ENCODE assay signal across 8 cellular contexts in the genomic region with DNA sequence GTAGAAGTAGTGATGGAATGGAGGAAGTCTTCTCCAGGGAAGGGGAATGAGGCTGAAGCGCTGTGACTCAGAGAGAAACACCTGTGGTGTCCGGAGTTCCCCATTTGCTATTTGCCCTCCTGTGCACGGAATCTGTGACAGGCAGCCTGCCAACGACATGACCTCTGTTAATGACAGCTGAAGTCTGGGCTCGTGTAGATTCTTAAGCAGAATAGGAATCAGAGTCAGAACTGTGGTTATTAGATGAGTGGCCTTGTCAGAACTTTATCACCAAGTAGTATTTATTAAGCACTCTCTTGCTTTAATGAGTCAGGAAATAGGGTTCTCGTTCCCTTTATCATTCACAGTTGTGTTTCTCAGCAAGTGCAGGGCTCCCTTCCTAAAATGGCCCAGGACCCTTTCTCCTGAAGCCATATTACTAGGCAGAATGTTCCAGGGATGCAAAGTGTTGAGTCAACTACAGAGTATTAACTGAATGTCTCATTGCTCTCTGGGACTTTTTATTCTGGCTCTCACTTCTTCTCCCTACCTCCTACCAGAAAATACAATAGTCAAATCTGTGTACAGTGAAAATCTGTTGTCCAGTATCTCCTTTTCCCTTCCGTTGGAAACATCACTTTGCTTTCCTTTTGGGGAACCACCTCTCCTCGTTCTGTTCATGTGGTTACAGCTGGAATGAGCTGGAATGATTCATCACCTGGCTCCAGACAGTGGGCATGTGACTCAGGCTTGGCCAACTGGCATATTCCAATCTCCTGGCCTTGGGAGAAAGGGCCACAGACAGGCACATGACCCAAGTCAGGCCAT.
DNase-seq lines count a peak whose midpoint lies in the region; ATAC-seq and TF ChIP-seq lines count a peak whose summit lies in the region.

No MANE protein-coding gene starts in this region.

- TF ChIP-seq POLR2A in GM18505 (IDR thresholded peaks at IDR 0.05; ENCODE audit: borderline replicate concordance, extremely low read depth, insufficient read depth, insufficient read length) (peak; percentile 43), adrenal gland (IDR thresholded peaks at IDR 0.05) (peak in 1 of 2 donors; percentile 26)

- H3K4me2 ChIP-seq in GM23338 (no peak overlapping the region), Karpas-422 (ENCODE audit: low read depth, low read length, poor library complexity, severe bottlenecking) (peak overlapping the region; percentile 18), mesenchymal stem cell (ENCODE audit: low read length, poor library complexity, severe bottlenecking) (peak overlapping the region; percentile 42)

- peaks cover 4% of the 10 kb centered on the region for H3K27me3 Mint-ChIP-seq in GM23338 (ENCODE audit: insufficient read depth, low read depth, poor library complexity)

- no peaks in the 10 kb centered on the region for H3K79me1 ChIP-seq in mesenchymal stem cell (replicated peaks; ENCODE audit: low read length, poor library complexity, severe bottlenecking)

- H3K36me3 ChIP-seq in GM23338 (ENCODE audit: insufficient read depth) (no peaks in the 10 kb centered on the region), Karpas-422 (ENCODE audit: insufficient read depth, low read length) (no peaks in the 10 kb centered on the region; the same call in 1 of the 2 replicates), adrenal gland (replicated peaks in 1 of 2) (no peaks in the 10 kb centered on the region), mesenchymal stem cell (ENCODE audit: control insufficient read depth in 1 of 2, insufficient read depth in 2 of 2, low read depth in 1 of 2, low read length in 2 of 2) (no peaks in the 10 kb centered on the region)

- no peak overlapping the region for H3K4me3 Mint-ChIP-seq in GM23338

- H3K9me3 ChIP-seq in Karpas-422 (ENCODE audit: low read length) (peaks cover 11% of the 10 kb centered on the region), adrenal gland (replicated peaks in 1 of 3) (no peaks in the 10 kb centered on the region), mesenchymal stem cell (ENCODE audit: control insufficient read depth, low read length) (peaks cover 15% of the 10 kb centered on the region)

- no peak overlapping the region for H3K9ac ChIP-seq in Karpas-422 (ENCODE audit: low read length)
- peak overlapping the region; percentile 44 for H3K9ac ChIP-seq in mesenchymal stem cell (ENCODE audit: low read length)

- H3K27me3 ChIP-seq in GM23338 (ENCODE audit: insufficient read depth) (no peaks in the 10 kb centered on the region), Karpas-422 (ENCODE audit: low read length) (no peaks in the 10 kb centered on the region), adrenal gland (no peaks in the 10 kb centered on the region), mesenchymal stem cell (ENCODE audit: control insufficient read depth in 1 of 2, insufficient read depth in 1 of 2, low read length in 2 of 2) (no peaks in the 10 kb centered on the region)

- peaks cover 35% of the 10 kb centered on the region for H3K4me1 Mint-ChIP-seq in GM23338

- H3K4ac ChIP-seq in mesenchymal stem cell (ENCODE audit: low read depth in 1 of 2, low read length in 2 of 2), result no peak overlapping the region

- H3K9me2 ChIP-seq in GM23338 (ENCODE audit: insufficient read depth), result peaks cover 3% of the 10 kb centered on the region; the same call in 1 of the 2 replicates
- no peaks in the 10 kb centered on the region for H3K9me2 ChIP-seq in Karpas-422 (replicated peaks; ENCODE audit: insufficient read depth, low read length)

- 19 to 37% (median 24%) methylated on average over 6 to 8 of the region's 8 CpGs for WGBS in adrenal gland, 4 donors
- 48% methylated on average over 8 of the region's 8 CpGs for WGBS in mesenchymal stem cell

- H2BK12ac ChIP-seq in mesenchymal stem cell (ENCODE audit: low read length in 2 of 2), result no peak overlapping the region

- ATAC-seq in GM18505 (IDR thresholded peaks at IDR 0.05; ENCODE audit: unreplicated experiment), result peak; percentile 92
- no peak for ATAC-seq in GM23338

- H3K4me1 ChIP-seq in GM23338 (ENCODE audit: insufficient read depth) (peaks cover 5% of the 10 kb centered on the region), Karpas-422 (ENCODE audit: low read length) (peaks cover 12% of the 10 kb centered on the region), adrenal gland (replicated peaks in 1 of 2) (no peaks in the 10 kb centered on the region), mesenchymal stem cell (ENCODE audit: control insufficient read depth, insufficient read depth, low read depth, low read length) (peaks cover 10% of the 10 kb centered on the region)

- H4K8ac ChIP-seq in mesenchymal stem cell (ENCODE audit: low read length), result peak overlapping the region; percentile 7

- intact Hi-C loops in adrenal gland (cut with DNase I), result no loop called here

- no peak overlapping the region for H2BK15ac ChIP-seq in mesenchymal stem cell (ENCODE audit: low read depth, poor library complexity, severe bottlenecking)

- no peak overlapping the region for H3K14ac ChIP-seq in mesenchymal stem cell (ENCODE audit: low read length in 2 of 2)

- no peak overlapping the region for H4K91ac ChIP-seq in mesenchymal stem cell (ENCODE audit: low read length)

- H2AFZ ChIP-seq in GM23338, result peak overlapping the region; percentile 38; the same call in 1 of the 2 replicates
- H2AFZ ChIP-seq in Karpas-422 (ENCODE audit: low read length), result peak overlapping the region; percentile 7
- H2AFZ ChIP-seq in mesenchymal stem cell (ENCODE audit: low read depth, low read length), result no peak overlapping the region

- no peak for DNase-seq in GM23338 (ENCODE audit: low spot score)
- peak; percentile 62 for DNase-seq in Karpas-422
- peak; percentile 79 to 94 (median 91) for DNase-seq in adrenal gland
- peak; percentile 78 for DNase-seq in mesenchymal stem cell
- no peak for DNase-seq in hippocampal formation (lab: John Stamatoyannopoulos, UW)
- no peak for DNase-seq in COR-L47 (lab: John Stamatoyannopoulos, UW)
- no peak for DNase-seq in NCI-H446 treated with DMSO at 0.1 percent for 48 hours (lab: John Stamatoyannopoulos, UW)

- no peak overlapping the region for H2BK120ac ChIP-seq in mesenchymal stem cell (ENCODE audit: low read depth, low read length)

- H2BK5ac ChIP-seq in mesenchymal stem cell (ENCODE audit: low read depth, low read length, poor library complexity, severe bottlenecking), result no peak overlapping the region

- no peak overlapping the region for H3K4me3 ChIP-seq in GM23338
- H3K4me3 ChIP-seq in Karpas-422 (ENCODE audit: low read length), result no peak overlapping the region
- H3K4me3 ChIP-seq in adrenal gland, result no peak overlapping the region
- peak overlapping the region in 1 of 2 experiments; percentile 20 for H3K4me3 ChIP-seq in mesenchymal stem cell (ENCODE audit: insufficient read depth in 1 of 2, low read depth in 1 of 2, low read length in 2 of 2)

- H2AK5ac ChIP-seq in mesenchymal stem cell (ENCODE audit: low read length, severe bottlenecking), result peak overlapping the region; percentile 56

- H3K23ac ChIP-seq in mesenchymal stem cell (ENCODE audit: low read length in 2 of 2), result no peak overlapping the region

- H3K36me3 Mint-ChIP-seq in GM23338 (ENCODE audit: low read depth), result peaks cover 18% of the 10 kb centered on the region; the same call in 2 of the 3 replicates

- peak overlapping the region in 1 of 2 experiments; percentile 18 for H3K18ac ChIP-seq in mesenchymal stem cell (ENCODE audit: low read depth in 1 of 2, low read length in 2 of 2)

- H3K27ac ChIP-seq in GM23338 (ENCODE audit: low read depth) (no peak overlapping the region), Karpas-422 (ENCODE audit: low read length) (no peak overlapping the region), adrenal gland (peak overlapping the region in 3 of 5 donors; percentile 55 to 86 (median 76)), mesenchymal stem cell (ENCODE audit: low read length, poor library complexity, severe bottlenecking) (peak overlapping the region; percentile 95)

- no peaks in the 10 kb centered on the region for H3K79me2 ChIP-seq in GM23338 (replicated peaks; ENCODE audit: insufficient read depth)
- H3K79me2 ChIP-seq in Karpas-422 (ENCODE audit: low read length), result no peaks in the 10 kb centered on the region

- H3F3A ChIP-seq in GM23338 (replicated peaks; ENCODE audit: low read depth), result no peaks in the 10 kb centered on the region

- peaks cover 20% of the 10 kb centered on the region for H3K9me3 Mint-ChIP-seq in GM23338

- TF ChIP-seq CTCF in GM23338 (conservative IDR thresholded peaks at IDR 0.05; ENCODE audit: low read depth in 2 of 2) (no peak), adrenal gland (IDR thresholded peaks at IDR 0.05) (no peak)

- H4K20me1 ChIP-seq in GM23338 (replicated peaks; ENCODE audit: insufficient read depth), result no peaks in the 10 kb centered on the region
- H4K20me1 ChIP-seq in Karpas-422 (ENCODE audit: insufficient read depth, low read depth, low read length), result no peaks in the 10 kb centered on the region

- no peak overlapping the region for H3K27ac Mint-ChIP-seq in GM23338

TF ChIP-seq in GM23338, 12 proteins besides CTCF, POLR2A, EP300 and RAD21 (continues in another document):
- TF ChIP-seq ZNF331 (CRISPR knock-in tag; IDR thresholded peaks at IDR 0.05; ENCODE audit: low read depth), result no peak
- no peak for TF ChIP-seq POLR2AphosphoS5 (IDR thresholded peaks at IDR 0.05; ENCODE audit: low read depth)
- TF ChIP-seq EZH2 (IDR thresholded peaks at IDR 0.05; ENCODE audit: low read depth, unreplicated experiment), result no peak
- no peak for TF ChIP-seq ZNF114 (CRISPR knock-in tag; IDR thresholded peaks at IDR 0.05)
- no peak for TF ChIP-seq STAT1 (IDR thresholded peaks at IDR 0.05; ENCODE audit: unreplicated experiment)
- no peak for TF ChIP-seq EZH2phosphoT487 (IDR thresholded peaks at IDR 0.05; ENCODE audit: unreplicated experiment)
- TF ChIP-seq JUNB (IDR thresholded peaks at IDR 0.05; ENCODE audit: unreplicated experiment), result no peak

Comparison
In these comparisons a context has a peak if more than half of its experiments do, and no peak if none do; other contexts are left out.
1. DNase-seq: peak in Karpas-422 (single experiment), adrenal gland (7 of 7) and mesenchymal stem cell (single experiment); none in GM23338 (single experiment), hippocampal formation (0 of 2), COR-L47 (single experiment) and NCI-H446 treated with DMSO at 0.1 percent for 48 hours (single experiment).
2. H3K27ac ChIP-seq: peak in adrenal gland (3 of 5) and mesenchymal stem cell (single experiment); none in GM23338 (single experiment) and Karpas-422 (single experiment).